Comparison of ENCODE assay signal across 31 cellular contexts in genomic region chr5:82901281-82901888, GRCh38.
DNase-seq lines count a peak whose midpoint lies in the region; ATAC-seq, FAIRE-seq and TF ChIP-seq lines count a peak whose summit lies in the region.
"Had no signal": no experiment of that assay in that cellular context is flagged by ENCODE, and none has a peak within 500 bp of the region (broad histone marks: within the 10 kb centered on the region; RNA-seq: fewer than 3 reads in every experiment).

No MANE protein-coding gene starts in this region.

- H3K36me3 Mint-ChIP-seq in activated T-cell treated with anti-CD3 and anti-CD28 coated beads, Interleukin-2, amount 50 U/mL, for 72 hours (ENCODE audit: insufficient read depth in 2 of 2), result peaks cover 3 to 5% of the 10 kb centered on the region in 2 donors
- H3K36me3 Mint-ChIP-seq: CD8-positive, alpha-beta T cell; T-cell had no signal

- no peak for ATAC-seq in HepG2
- no peak for ATAC-seq in right lobe of liver
- no peak for ATAC-seq in K562
- ATAC-seq in activated T-cell treated with anti-CD3 and anti-CD28 coated beads, Interleukin-2, amount 50 U/mL, for 72 hours (replicated peaks in 1 of 2), result no peak
- ATAC-seq: A549; CD8-positive, alpha-beta T cell; Right ventricle myocardium inferior; SK-N-SH treated with all-trans-retinoic acid at 6 μM for 48 hours; T-cell had no signal

- TF ChIP-seq EP300 in HepG2 (IDR thresholded peaks at IDR 0.05; ENCODE audit: low read depth in 2 of 2, low read length in 2 of 2), result no peak
- no peak for TF ChIP-seq EP300 in HepG2 (CRISPR knock-in tag; IDR thresholded peaks at IDR 0.05; ENCODE audit: borderline replicate concordance)
- no peak for TF ChIP-seq EP300 in K562 (IDR thresholded peaks at IDR 0.05; ENCODE audit: low read length)

- no peak for FAIRE-seq in HepG2 (lab: Jason Lieb, UNC)
- no peak for FAIRE-seq in K562 (lab: Jason Lieb, UNC)
- FAIRE-seq: GM12892, HTR-8/SVneo had no signal

- no peaks in the 10 kb centered on the region for H3K9me1 ChIP-seq in K562 (ENCODE audit: control insufficient read depth, insufficient read depth, low read length)

- no TSS peak for BruUV-seq in HepG2 (replicated peaks; lab: Mats Ljungman, UMichigan)
- no TSS peak for BruUV-seq in K562 (replicated peaks; lab: Mats Ljungman, UMichigan)

- peaks cover 4 to 10% of the 10 kb centered on the region in 2 donors for H3K9me3 Mint-ChIP-seq in activated T-cell treated with anti-CD3 and anti-CD28 coated beads, Interleukin-2, amount 50 U/mL, for 72 hours

- H3K9me3 ChIP-seq in HepG2 (ENCODE audit: low read length) (peaks cover 19% of the 10 kb centered on the region), right lobe of liver (no peaks in the 10 kb centered on the region), K562 (replicated peaks; ENCODE audit: control insufficient read depth, insufficient read depth, low read depth, low read length) (0 out of 2 replicates have a peak, but pooled peaks cover 7% of the 10 kb centered on the region)

- H3K4me1 ChIP-seq in HepG2 (ENCODE audit: insufficient read depth, low read length) (0 out of 2 replicates have a peak, but pooled peaks cover 9% of the 10 kb centered on the region), right lobe of liver (no peaks in the 10 kb centered on the region), K562 (replicated peaks in 1 of 2; ENCODE audit: control insufficient read depth in 2 of 2, insufficient read depth in 2 of 2, low read length in 2 of 2) (no peaks in the 10 kb centered on the region)
- H3K4me1 ChIP-seq: A549, Caco-2, SJCRH30 had no signal

- H3K27me3 Mint-ChIP-seq in activated T-cell treated with anti-CD3 and anti-CD28 coated beads, Interleukin-2, amount 50 U/mL, for 72 hours (ENCODE audit: low read depth), result peaks cover 13% of the 10 kb centered on the region
- H3K27me3 Mint-ChIP-seq: T-cell had no signal

- DNase-seq in HepG2 (ENCODE audit: low spot score), result no peak
- no peak for DNase-seq in right lobe of liver
- DNase-seq in OCI-M1 (lab: John Stamatoyannopoulos, UW), result peak; percentile 40
- DNase-seq in K562 (ENCODE audit: extremely low read depth in 1 of 4, low spot score in 3 of 4), result no peak
- DNase-seq in GM13977 (ENCODE audit: low spot score), result no peak
- no peak for DNase-seq in kidney glomerular epithelial cell (lab: John Stamatoyannopoulos, UW)
- no peak for DNase-seq in activated T-cell treated with anti-CD3 and anti-CD28 coated beads, Interleukin-2, amount 50 U/mL, for 72 hours
- DNase-seq: C1 segment of cervical spinal cord; Caco-2; CD8-positive, alpha-beta T cell; GDM1; GM23248; H7; HFFc6; KG1; NCI-H1092; NCI-H1417 treated with DMSO at 0.1 percent for 48 hours; NCI-H1694 treated with DMSO at 0.1 percent for 48 hours; NCI-H2081; NCI-H2171 treated with DMSO at 0.1 percent for 48 hours; NCI-H524; NCI-H748 treated with DMSO at 0.1 percent for 48 hours; NK-92 treated with Interleukin-12 subunit alpha and Interleukin-12 subunit beta, amount 100 ng/mL, for 24 hours; PC-9; T-cell had no signal

- POLR2A ChIA-PET in HepG2 (lab: Yijun Ruan, JAX) (interaction anchor here (0.7 kb wide), 1 partner anchor 514 kb away, joined by 3 read pairs; no protein-coding TSS in a partner anchor), K562 (lab: Yijun Ruan, JAX) (no interaction called here)

- H3K79me2 ChIP-seq in HepG2 (ENCODE audit: insufficient read depth, low read length) (no peaks in the 10 kb centered on the region), K562 (ENCODE audit: control insufficient read depth, insufficient read depth, low read length) (no peaks in the 10 kb centered on the region)

- intact Hi-C loops in HepG2 (cut with micrococcal nuclease; ENCODE audit: unreplicated experiment) (no loop called here), right lobe of liver (cut with DNase I) (no loop called here), K562 (cut with micrococcal nuclease) (no loop called here)

- no peak overlapping the region for H3K4me3 Mint-ChIP-seq in activated T-cell treated with anti-CD3 and anti-CD28 coated beads, Interleukin-2, amount 50 U/mL, for 72 hours
- H3K4me3 Mint-ChIP-seq: CD8-positive, alpha-beta T cell; HFFc6; T-cell had no signal

- H3K36me3 ChIP-seq in HepG2 (replicated peaks in 1 of 2; ENCODE audit: control insufficient read depth in 1 of 2, insufficient read depth in 2 of 2, low read length in 2 of 2), result no peaks in the 10 kb centered on the region
- H3K36me3 ChIP-seq in right lobe of liver, result no peaks in the 10 kb centered on the region
- H3K36me3 ChIP-seq in K562 (ENCODE audit: control insufficient read depth, insufficient read depth, low read length), result no peaks in the 10 kb centered on the region
- H3K36me3 ChIP-seq: SJCRH30 had no signal

- no peak for TF ChIP-seq RAD21 in HepG2 (CRISPR knock-in tag; IDR thresholded peaks at IDR 0.05)
- no peak for TF ChIP-seq RAD21 in K562 (CRISPR knock-in tag; conservative IDR thresholded peaks at IDR 0.05 in 1 of 2, IDR thresholded peaks at IDR 0.05 in 1 of 2)

- H3K4me3 ChIP-seq in HepG2 (replicated peaks in 1 of 3; ENCODE audit: insufficient read depth in 1 of 3, low read depth in 2 of 3, low read length in 3 of 3) (no peak overlapping the region), right lobe of liver (no peak overlapping the region), K562 (no peak overlapping the region)
- H3K4me3 ChIP-seq: A549, GM23248, PC-9, SJCRH30 had no signal

- no peak overlapping the region for H2AFZ ChIP-seq in HepG2 (ENCODE audit: low read length)
- no peak overlapping the region for H2AFZ ChIP-seq in K562 (ENCODE audit: low read depth, low read length)
- H2AFZ ChIP-seq: GM23248, PC-9 had no signal

- in situ Hi-C loops in HepG2 (cut with HindIII; ENCODE audit: extremely low pct_ligation_motif_present, low pct_unique_long_range_greater_than_20kb) (no loop called here), K562 (cut with MboI) (no loop called here), GM13977 (cut with MboI; ENCODE audit: low pct_unique_long_range_greater_than_20kb, low sequenced_read_pairs, unreplicated experiment) (no loop called here)

- no peak overlapping the region for H3K9ac ChIP-seq in HepG2 (ENCODE audit: insufficient read depth, low read depth, low read length)
- H3K9ac ChIP-seq in K562 (ENCODE audit: insufficient read depth in 1 of 2, low read depth in 2 of 2, low read length in 2 of 2), result no peak overlapping the region
- H3K9ac ChIP-seq: GM23248 had no signal

- no peaks in the 10 kb centered on the region for H3K4me1 Mint-ChIP-seq in activated T-cell treated with anti-CD3 and anti-CD28 coated beads, Interleukin-2, amount 50 U/mL, for 72 hours (ENCODE audit: low read depth)
- H3K4me1 Mint-ChIP-seq: T-cell had no signal

- H4K20me1 ChIP-seq in HepG2 (ENCODE audit: insufficient read depth, low read length), result no peaks in the 10 kb centered on the region
- no peaks in the 10 kb centered on the region for H4K20me1 ChIP-seq in K562 (replicated peaks; ENCODE audit: control insufficient read depth, insufficient read depth, low read length)

- 79% methylated on average over 1 of the region's 1 CpG for WGBS in HepG2 (ENCODE audit: low lambda C conversion rate)
- WGBS in right lobe of liver (ENCODE audit: insufficient coverage, low coverage, low lambda C conversion rate, missing lambda C conversion rate), result 88% methylated on average over 1 of the region's 1 CpG
- 0% methylated on average over 1 of the region's 1 CpG for WGBS in K562 (ENCODE audit: insufficient coverage, low coverage, missing lambda C conversion rate)

- CTCF ChIA-PET in HepG2 (lab: Yijun Ruan, JAX; ENCODE audit: low intra/inter-chr PET ratio, low total read pairs), result no interaction called here
- CTCF ChIA-PET in K562 (lab: Yijun Ruan, JAX; ENCODE audit: low intra/inter-chr PET ratio), result no interaction called here

- H3K27me3 ChIP-seq in HepG2 (ENCODE audit: control insufficient read depth in 1 of 2, insufficient read depth in 2 of 2, low read length in 2 of 2) (no peaks in the 10 kb centered on the region; a peak in 1 of 5 replicates), right lobe of liver (no peaks in the 10 kb centered on the region), K562 (ENCODE audit: control insufficient read depth in 2 of 2, insufficient read depth in 2 of 2, low read length in 2 of 2) (no peaks in the 10 kb centered on the region)
- H3K27me3 ChIP-seq: SJCRH30 had no signal

- TF ChIP-seq CTCF in HepG2 (CRISPR knock-in tag; IDR thresholded peaks at IDR 0.05) (no peak), right lobe of liver (IDR thresholded peaks at IDR 0.05) (no peak), K562 (IDR thresholded peaks at IDR 0.05 in 2 of 3, conservative IDR thresholded peaks at IDR 0.05 in 1 of 3; ENCODE audit: insufficient read depth in 2 of 3, low read depth in 1 of 3, low read length in 3 of 3) (no peak), GM13977 (IDR thresholded peaks at IDR 0.05; ENCODE audit: extremely low read depth, insufficient read depth, missing control alignments) (no peak)

- no peak for TF ChIP-seq POLR2A in HepG2 (IDR thresholded peaks at IDR 0.05; ENCODE audit: insufficient read depth in 1 of 2, low read depth in 2 of 2, low read length in 2 of 2)
- no peak for TF ChIP-seq POLR2A in right lobe of liver (IDR thresholded peaks at IDR 0.05)
- no peak for TF ChIP-seq POLR2A in K562 (conservative IDR thresholded peaks at IDR 0.05)

- no peak overlapping the region for H3K4me2 ChIP-seq in HepG2 (ENCODE audit: low read depth, low read length)
- no peak overlapping the region for H3K4me2 ChIP-seq in K562 (ENCODE audit: insufficient read depth, low read length)
- H3K4me2 ChIP-seq: A549, PC-9 had no signal

- H3K27ac ChIP-seq in HepG2 (ENCODE audit: extremely low read length, insufficient read depth, low read length) (no peak overlapping the region), right lobe of liver (no peak overlapping the region), K562 (ENCODE audit: extremely low read depth, low read depth, low read length) (no peak overlapping the region)
- H3K27ac ChIP-seq: A549, GM23248, PC-9, SJCRH30 had no signal

- H3K27ac Mint-ChIP-seq in activated T-cell treated with anti-CD3 and anti-CD28 coated beads, Interleukin-2, amount 50 U/mL, for 72 hours, result no peak overlapping the region
- H3K27ac Mint-ChIP-seq: CD8-positive, alpha-beta T cell; HFFc6; T-cell had no signal

TF ChIP-seq in HepG2, 621 proteins besides CTCF, POLR2A, EP300 and RAD21:
- no peak for TF ChIP-seq ZNF670 (CRISPR knock-in tag; IDR thresholded peaks at IDR 0.05; ENCODE audit: borderline replicate concordance)
- TF ChIP-seq ZFYVE20 (CRISPR knock-in tag; IDR thresholded peaks at IDR 0.05; ENCODE audit: borderline replicate concordance, low read depth), result no peak
- TF ChIP-seq ZNF317 (CRISPR knock-in tag; IDR thresholded peaks at IDR 0.05), result peak; percentile 99

TF ChIP-seq in K562, 482 proteins besides CTCF, POLR2A, EP300 and RAD21 (continues in another document):
- TF ChIP-seq TRIM28 (IDR thresholded peaks at IDR 0.05) (peak; percentile 84), CBX3 (IDR thresholded peaks at IDR 0.05; ENCODE audit: borderline replicate concordance in 1 of 2, low read length in 2 of 2) (0 out of 3 replicates have a peak, but pooled peaks of 1 of the 2 experiments have one; percentile 42), MYC (IDR thresholded peaks at IDR 0.05; ENCODE audit: low read depth, low read length) (no peak), MYC (CRISPR knock-in tag; IDR thresholded peaks at IDR 0.05; ENCODE audit: borderline replicate concordance, low read depth) (no peak), DPF2 (IDR thresholded peaks at IDR 0.05) (no peak)
